8 cellular contexts compared by ENCODE assay signal in genomic region chr11:71452354-71453020, GRCh38. TPM values are rescaled to one million over a fixed set of nuclear protein-coding genes. Genes with fewer than 3 reads are reported as not detected.
DNase-seq lines count a peak whose midpoint lies in the region; ATAC-seq, FAIRE-seq and TF ChIP-seq lines count a peak whose summit lies in the region.

No MANE protein-coding gene starts in this region.

- no peak overlapping the region for H2AK5ac ChIP-seq in H1 (ENCODE audit: low read depth, low read length)

- H3K27me3 ChIP-seq in H1 (replicated peaks in 1 of 4; ENCODE audit: control insufficient read depth in 3 of 4, extremely low read depth in 1 of 4, insufficient read depth in 3 of 4, low read length in 3 of 4) = no peaks in the 10 kb centered on the region

- ATAC-seq in GM21390 (IDR thresholded peaks at IDR 0.05; ENCODE audit: unreplicated experiment) (peak; percentile 1), GM19455 (IDR thresholded peaks at IDR 0.05; ENCODE audit: unreplicated experiment) (no peak), GM19463 (IDR thresholded peaks at IDR 0.05; ENCODE audit: unreplicated experiment) (no peak)
- no peak for ATAC-seq in activated CD8-positive, alpha-beta T cell treated with anti-CD3 and anti-CD28 coated beads, Interleukin-2, amount 10 ng/mL, durations not matched to agents 7 days and 5 days

- no peak overlapping the region for H3K14ac ChIP-seq in H1 (ENCODE audit: insufficient read length)

- peak overlapping the region; percentile 56 to 99 (median 78) for H3K4me3 ChIP-seq in H1 (ENCODE audit: extremely low read depth in 1 of 4, insufficient read depth in 2 of 4, low read depth in 3 of 4, low read length in 4 of 4)

- no peaks in the 10 kb centered on the region for H3K9me3 Mint-ChIP-seq in activated CD8-positive, alpha-beta T cell treated with anti-CD3 and anti-CD28 coated beads, Interleukin-2, amount 10 ng/mL, durations not matched to agents 7 days and 5 days (ENCODE audit: insufficient read depth)
- H3K9me3 Mint-ChIP-seq in mesothelial cell of epicardium = no peaks in the 10 kb centered on the region

- peak overlapping the region; percentile 15 for H4K5ac ChIP-seq in H1 (ENCODE audit: insufficient read length, low read depth, low read length)

- no peak for TF ChIP-seq EP300 in H1 (IDR thresholded peaks at IDR 0.05; ENCODE audit: borderline replicate concordance in 1 of 2, low read depth in 2 of 2, low read length in 2 of 2)

- peak overlapping the region; percentile 94 for H3K4me3 Mint-ChIP-seq in activated CD8-positive, alpha-beta T cell treated with anti-CD3 and anti-CD28 coated beads, Interleukin-2, amount 10 ng/mL, durations not matched to agents 7 days and 5 days
- H3K4me3 Mint-ChIP-seq in mesothelial cell of epicardium = peak overlapping the region; percentile 85

- peaks cover 18% of the 10 kb centered on the region for H3K23me2 ChIP-seq in H1 (ENCODE audit: low read depth, low read length)

- H3K23ac ChIP-seq in H1 (ENCODE audit: insufficient read length) = no peak overlapping the region

- DNase-seq in NCI-H2227 treated with DMSO at 0.1 percent for 48 hours (lab: John Stamatoyannopoulos, UW) (peak; percentile 39), H1 (ENCODE audit: low read depth in 1 of 2, low spot score in 2 of 2) (no peak), mesothelial cell of epicardium (ENCODE audit: low spot score in 2 of 2, unreplicated experiment in 2 of 2) (no peak)
- DNase-seq in activated CD8-positive, alpha-beta T cell treated with anti-CD3 and anti-CD28 coated beads, Interleukin-2, amount 10 ng/mL, durations not matched to agents 7 days and 5 days = peak; percentile 78
- peak; percentile 31 for DNase-seq in stimulated activated naive CD4-positive, alpha-beta T cell treated with Interleukin-2 at 50 U/mL for 16 hours (lab: John Stamatoyannopoulos, UW)

- POLR2A ChIA-PET in activated CD8-positive, alpha-beta T cell treated with anti-CD3 and anti-CD28 coated beads, Interleukin-2, amount 10 ng/mL, durations not matched to agents 7 days and 5 days (lab: Charles Lee) = no interaction called here
- POLR2A ChIA-PET in H1 (lab: Charles Lee; ENCODE audit: partially characterized antibody) = interaction anchor here (0.8 to 1.6 kb wide), 5 partner anchors 11 to 204 kb away, joined by 3 to 5 read pairs (median 3); partner anchors contain the start of gene KRTAP5-10

- no peak overlapping the region for H4K91ac ChIP-seq in H1 (replicated peaks; ENCODE audit: insufficient read length, low read length)

- H3K79me1 ChIP-seq in H1 (ENCODE audit: low read depth, low read length) = peaks cover 8% of the 10 kb centered on the region

- TF ChIP-seq POLR2A in H1 (IDR thresholded peaks at IDR 0.05; ENCODE audit: control extremely low read depth in 1 of 2, low read depth in 2 of 2, low read length in 2 of 2) = no peak

- H2BK12ac ChIP-seq in H1 (ENCODE audit: low read depth, low read length) = no peak overlapping the region

- no peak overlapping the region; the same call in 1 of the 2 replicates for H4K8ac ChIP-seq in H1 (ENCODE audit: extremely low read depth, insufficient read depth, low read length)

- H3K27ac Mint-ChIP-seq in activated CD8-positive, alpha-beta T cell treated with anti-CD3 and anti-CD28 coated beads, Interleukin-2, amount 10 ng/mL, durations not matched to agents 7 days and 5 days = peak overlapping the region; percentile 92
- H3K27ac Mint-ChIP-seq in mesothelial cell of epicardium = peak overlapping the region; percentile 57

- H3K4me1 ChIP-seq in H1 (replicated peaks in 1 of 4; ENCODE audit: control insufficient read depth in 3 of 4, insufficient read depth in 4 of 4, low read length in 3 of 4) = peaks cover 3 to 10% (median 7%) of the 10 kb centered on the region in 4 experiments; a peak in 6 of 7 replicates

- H2BK20ac ChIP-seq in H1 (ENCODE audit: low read length) = no peak overlapping the region

- no peak overlapping the region for H3K4ac ChIP-seq in H1 (replicated peaks; ENCODE audit: insufficient read length, low read depth, low read length)

- peak overlapping the region; percentile 73 to 97 for H3K4me2 ChIP-seq in H1 (ENCODE audit: insufficient read depth in 1 of 2, low read depth in 2 of 2, low read length in 2 of 2)

- no peak overlapping the region for H3K27ac ChIP-seq in H1 (ENCODE audit: low read depth, low read length)

- peak overlapping the region; percentile 19 for H2BK120ac ChIP-seq in H1 (replicated peaks; ENCODE audit: low read depth, low read length)

- no peaks in the 10 kb centered on the region for H3K27me3 Mint-ChIP-seq in activated CD8-positive, alpha-beta T cell treated with anti-CD3 and anti-CD28 coated beads, Interleukin-2, amount 10 ng/mL, durations not matched to agents 7 days and 5 days (ENCODE audit: low read depth)
- H3K27me3 Mint-ChIP-seq in mesothelial cell of epicardium (ENCODE audit: low read depth) = no peaks in the 10 kb centered on the region

- H3K36me3 Mint-ChIP-seq in activated CD8-positive, alpha-beta T cell treated with anti-CD3 and anti-CD28 coated beads, Interleukin-2, amount 10 ng/mL, durations not matched to agents 7 days and 5 days (ENCODE audit: low read depth) = peaks cover 38% of the 10 kb centered on the region
- H3K36me3 Mint-ChIP-seq in mesothelial cell of epicardium = peaks cover 9% of the 10 kb centered on the region

- CTCF ChIA-PET in activated CD8-positive, alpha-beta T cell treated with anti-CD3 and anti-CD28 coated beads, Interleukin-2, amount 10 ng/mL, durations not matched to agents 7 days and 5 days (lab: Charles Lee) = no interaction called here
- CTCF ChIA-PET in H1 (lab: Charles Lee; ENCODE audit: partially characterized antibody) = interaction anchor here (0.6 to 1.0 kb wide), 3 partner anchors 111 to 366 kb away, joined by 3 to 4 read pairs (median 4); no protein-coding TSS in a partner anchor

- H3K56ac ChIP-seq in H1 (replicated peaks; ENCODE audit: insufficient read length, low read depth, low read length) = no peak overlapping the region

- peaks cover 57% of the 10 kb centered on the region for H3K4me1 Mint-ChIP-seq in activated CD8-positive, alpha-beta T cell treated with anti-CD3 and anti-CD28 coated beads, Interleukin-2, amount 10 ng/mL, durations not matched to agents 7 days and 5 days (ENCODE audit: low read depth)
- peaks cover 45% of the 10 kb centered on the region for H3K4me1 Mint-ChIP-seq in mesothelial cell of epicardium

- FAIRE-seq in H1 (lab: Jason Lieb, UNC) = no peak

- H3K36me3 ChIP-seq in H1 (ENCODE audit: control insufficient read depth in 2 of 4, insufficient read depth in 4 of 4, low read length in 3 of 4) = peaks cover 0 to 16% (median 2%) of the 10 kb centered on the region in 4 experiments; a peak in 3 of 8 replicates

- peak overlapping the region; percentile 38; the same call in 1 of the 2 replicates for H3K18ac ChIP-seq in H1 (ENCODE audit: extremely low read depth, low read length)

- TF ChIP-seq CTCF in H1 (IDR thresholded peaks at IDR 0.05; ENCODE audit: control extremely low read depth in 1 of 3, insufficient read depth in 1 of 3, low read depth in 1 of 3, low read length in 3 of 3) (no peak), mesothelial cell of epicardium (IDR thresholded peaks at IDR 0.05; ENCODE audit: unreplicated experiment) (no peak)

- H3K9ac ChIP-seq in H1 (replicated peaks in 1 of 4; ENCODE audit: extremely low read depth in 1 of 4, low read depth in 3 of 4, low read length in 3 of 4) = peak overlapping the region in 3 of 4 experiments; percentile 2 to 13 (median 5); a peak in 3 of 7 replicates

- peaks cover 0 to 31% of the 10 kb centered on the region in 2 experiments; a peak in 2 of 4 replicates for H3K79me2 ChIP-seq in H1 (ENCODE audit: control insufficient read depth in 1 of 2, insufficient read depth in 2 of 2, low read length in 2 of 2)

- no peak overlapping the region for H2BK15ac ChIP-seq in H1 (ENCODE audit: low read length)

- H2BK5ac ChIP-seq in H1 (ENCODE audit: low read depth, low read length) = no peak overlapping the region

- H4K20me1 ChIP-seq in H1 (replicated peaks in 1 of 2; ENCODE audit: control insufficient read depth in 1 of 2, insufficient read depth in 2 of 2, low read length in 2 of 2) = peaks cover 0 to 11% of the 10 kb centered on the region in 2 experiments

- WGBS in H1 (ENCODE audit: extremely low coverage in 1 of 2, insufficient coverage in 1 of 2, insufficient read length in 1 of 2, insufficient replicate concordance in 2 of 2, low coverage in 1 of 2, low lambda C conversion rate in 2 of 2, missing lambda C conversion rate in 1 of 2), 2 experiments = 12% methylated on average over 29 of the region's 34 CpGs; no CpG with 5 or more reads in 1 of the 2 experiments

- H3K9me3 ChIP-seq in H1 (ENCODE audit: insufficient read depth in 2 of 2, low read depth in 1 of 2, low read length in 1 of 2) = no peaks in the 10 kb centered on the region

- no peak for TF ChIP-seq RAD21 in H1 (IDR thresholded peaks at IDR 0.05 in 1 of 2, conservative IDR thresholded peaks at IDR 0.05 in 1 of 2; ENCODE audit: low read depth in 2 of 2, low read length in 2 of 2)

- H2AFZ ChIP-seq in H1 (ENCODE audit: low read length) = 0 out of 2 replicates have a peak overlapping the region, but pooled peaks have one; percentile 6

RNA-seq across cellular contexts. Expression of gene NADSYN1, which starts 0.5 kb away (rescaled TPM):
- 100 to 1,000 TPM; 118 to 127 TPM for total RNA-seq in activated CD8-positive, alpha-beta T cell treated with anti-CD3 and anti-CD28 coated beads, Interleukin-2, amount 10 ng/mL, durations not matched to agents 7 days and 5 days
- 36.2 and 38.3 TPM in 2 replicates for total RNA-seq in H1 (2021; fragmentation: NEBNext Ultra II Directional; extraction: Animal tissue kit (Norgen Biotek cat#: 25700))
- 38.6 and 46.9 TPM in 2 replicates for polyA plus RNA-seq in H1 (2011; rRNA removed)
- 47.2 TPM for polyA plus RNA-seq in H1 (2011; cell fraction: cytosol; rRNA removed)
- polyA plus RNA-seq in H1 (2011; cell fraction: nucleus; rRNA removed) = 123 TPM
- polyA plus RNA-seq in H1 (2012, experiment 1 of 2) = 33.7 to 49.7 TPM (median 43.4 TPM) in 4 replicates
- polyA plus RNA-seq in H1 (2012, experiment 2 of 2) = 35.4 TPM
- 27.1 TPM for polyA plus RNA-seq in H1 (2013, experiment 1 of 2)
- polyA plus RNA-seq in H1 (2013, experiment 2 of 2) = 23.0 TPM
- 51.7 and 52.2 TPM in 2 replicates for polyA minus RNA-seq in H1 (2011; rRNA and poly(A)+ RNA removed)
- 20.0 TPM for polyA minus RNA-seq in H1 (2011; cell fraction: cytosol; rRNA and poly(A)+ RNA removed)
- 49.1 TPM for polyA minus RNA-seq in H1 (2011; cell fraction: nucleus; rRNA and poly(A)+ RNA removed)
- total RNA-seq in mesothelial cell of epicardium = 67.8 to 71.8 TPM (median 71.0 TPM) in 3 replicates

RNA-seq across cellular contexts. Expression of gene DHCR7, which starts 4.3 kb away (rescaled TPM):
- 10 to 100 TPM; 57.9 to 58.8 TPM for total RNA-seq in activated CD8-positive, alpha-beta T cell treated with anti-CD3 and anti-CD28 coated beads, Interleukin-2, amount 10 ng/mL, durations not matched to agents 7 days and 5 days
- 144 and 148 TPM in 2 replicates for total RNA-seq in H1 (2021; fragmentation: NEBNext Ultra II Directional; extraction: Animal tissue kit (Norgen Biotek cat#: 25700))
- polyA plus RNA-seq in H1 (2011; rRNA removed) = 157 and 196 TPM in 2 replicates
- 108 TPM for polyA plus RNA-seq in H1 (2011; cell fraction: cytosol; rRNA removed)
- 185 TPM for polyA plus RNA-seq in H1 (2011; cell fraction: nucleus; rRNA removed)
- 120 to 136 TPM (median 129 TPM) in 4 replicates for polyA plus RNA-seq in H1 (2012, experiment 1 of 2)
- polyA plus RNA-seq in H1 (2012, experiment 2 of 2) = 170 TPM
- 351 TPM for polyA plus RNA-seq in H1 (2013, experiment 1 of 2)
- polyA plus RNA-seq in H1 (2013, experiment 2 of 2) = 348 TPM
- 125 and 139 TPM in 2 replicates for polyA minus RNA-seq in H1 (2011; rRNA and poly(A)+ RNA removed)
- polyA minus RNA-seq in H1 (2011; cell fraction: cytosol; rRNA and poly(A)+ RNA removed) = 116 TPM
- polyA minus RNA-seq in H1 (2011; cell fraction: nucleus; rRNA and poly(A)+ RNA removed) = 56.5 TPM
- total RNA-seq in mesothelial cell of epicardium = 94.8 to 110 TPM (median 98.2 TPM) in 3 replicates

Comparison
In these comparisons a context has a peak if more than half of its experiments do, and no peak if none do; other contexts are left out.
1. DNase-seq: peak in NCI-H2227 treated with DMSO at 0.1 percent for 48 hours (single experiment), activated CD8-positive, alpha-beta T cell treated with anti-CD3 and anti-CD28 coated beads, Interleukin-2, amount 10 ng/mL, durations not matched to agents 7 days and 5 days (single experiment) and stimulated activated naive CD4-positive, alpha-beta T cell treated with Interleukin-2 at 50 U/mL for 16 hours (single experiment); none in H1 (0 of 2) and mesothelial cell of epicardium (0 of 2).